In the genomic region with DNA sequence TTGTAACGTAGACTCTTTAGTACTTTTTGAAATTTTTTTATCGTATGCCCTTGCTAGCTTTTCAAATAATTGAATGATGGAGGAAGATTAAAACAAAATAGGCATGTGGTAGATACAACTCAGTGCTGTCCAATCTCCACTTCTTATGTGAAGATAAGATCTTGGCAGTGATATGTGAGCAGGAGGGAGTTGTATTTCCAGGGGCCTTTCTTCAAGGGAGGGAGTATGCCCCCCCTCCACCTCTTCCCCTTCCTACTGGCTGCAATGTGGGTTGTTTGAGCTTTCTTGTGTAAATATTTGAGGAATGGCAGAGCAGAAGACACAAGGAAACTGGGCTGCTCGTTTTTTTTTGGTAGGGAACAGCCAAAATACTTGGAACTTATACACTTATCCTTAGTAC, we compare ENCODE assay signal across 1 cellular context.
TF ChIP-seq lines count a peak whose summit lies in the region.

No MANE protein-coding gene starts in this region.

TF ChIP-seq in SK-N-SH, 30 proteins besides CTCF, POLR2A, EP300 and RAD21 (continued from another document):
- TF ChIP-seq, protein P1, sequence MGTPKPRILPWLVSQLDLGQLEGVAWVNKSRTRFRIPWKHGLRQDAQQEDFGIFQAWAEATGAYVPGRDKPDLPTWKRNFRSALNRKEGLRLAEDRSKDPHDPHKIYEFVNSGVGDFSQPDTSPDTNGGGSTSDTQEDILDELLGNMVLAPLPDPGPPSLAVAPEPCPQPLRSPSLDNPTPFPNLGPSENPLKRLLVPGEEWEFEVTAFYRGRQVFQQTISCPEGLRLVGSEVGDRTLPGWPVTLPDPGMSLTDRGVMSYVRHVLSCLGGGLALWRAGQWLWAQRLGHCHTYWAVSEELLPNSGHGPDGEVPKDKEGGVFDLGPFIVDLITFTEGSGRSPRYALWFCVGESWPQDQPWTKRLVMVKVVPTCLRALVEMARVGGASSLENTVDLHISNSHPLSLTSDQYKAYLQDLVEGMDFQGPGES (IDR thresholded peaks at IDR 0.05; ENCODE audit: low read depth, low read length) = no peak
- TF ChIP-seq TAF1 (IDR thresholded peaks at IDR 0.05; ENCODE audit: borderline replicate concordance, low read depth, low read length) (no peak), POLR2AphosphoS5 (IDR thresholded peaks at IDR 0.05; ENCODE audit: low read depth, low read length) (no peak), RCOR1 (IDR thresholded peaks at IDR 0.05; ENCODE audit: low read length) (no peak), EZH2phosphoT487 (IDR thresholded peaks at IDR 0.05; ENCODE audit: borderline replicate concordance, low read depth) (no peak), MEF2A (IDR thresholded peaks at IDR 0.05; ENCODE audit: borderline replicate concordance, low read depth) (no peak)
- TF ChIP-seq, protein P2, sequence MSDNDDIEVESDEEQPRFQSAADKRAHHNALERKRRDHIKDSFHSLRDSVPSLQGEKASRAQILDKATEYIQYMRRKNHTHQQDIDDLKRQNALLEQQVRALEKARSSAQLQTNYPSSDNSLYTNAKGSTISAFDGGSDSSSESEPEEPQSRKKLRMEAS (IDR thresholded peaks at IDR 0.05; ENCODE audit: low read depth) = peak; percentile 45; the same call in 1 of the 2 replicates
- TF ChIP-seq, protein P3, sequence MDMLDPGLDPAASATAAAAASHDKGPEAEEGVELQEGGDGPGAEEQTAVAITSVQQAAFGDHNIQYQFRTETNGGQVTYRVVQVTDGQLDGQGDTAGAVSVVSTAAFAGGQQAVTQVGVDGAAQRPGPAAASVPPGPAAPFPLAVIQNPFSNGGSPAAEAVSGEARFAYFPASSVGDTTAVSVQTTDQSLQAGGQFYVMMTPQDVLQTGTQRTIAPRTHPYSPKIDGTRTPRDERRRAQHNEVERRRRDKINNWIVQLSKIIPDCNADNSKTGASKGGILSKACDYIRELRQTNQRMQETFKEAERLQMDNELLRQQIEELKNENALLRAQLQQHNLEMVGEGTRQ (IDR thresholded peaks at IDR 0.05; ENCODE audit: borderline replicate concordance, low read depth, low read length) = no peak
- TF ChIP-seq, protein P4, sequence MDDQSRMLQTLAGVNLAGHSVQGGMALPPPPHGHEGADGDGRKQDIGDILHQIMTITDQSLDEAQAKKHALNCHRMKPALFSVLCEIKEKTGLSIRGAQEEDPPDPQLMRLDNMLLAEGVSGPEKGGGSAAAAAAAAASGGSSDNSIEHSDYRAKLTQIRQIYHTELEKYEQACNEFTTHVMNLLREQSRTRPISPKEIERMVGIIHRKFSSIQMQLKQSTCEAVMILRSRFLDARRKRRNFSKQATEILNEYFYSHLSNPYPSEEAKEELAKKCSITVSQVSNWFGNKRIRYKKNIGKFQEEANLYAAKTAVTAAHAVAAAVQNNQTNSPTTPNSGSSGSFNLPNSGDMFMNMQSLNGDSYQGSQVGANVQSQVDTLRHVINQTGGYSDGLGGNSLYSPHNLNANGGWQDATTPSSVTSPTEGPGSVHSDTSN (IDR thresholded peaks at IDR 0.05) = peak; percentile 72
